In the genomic region with DNA sequence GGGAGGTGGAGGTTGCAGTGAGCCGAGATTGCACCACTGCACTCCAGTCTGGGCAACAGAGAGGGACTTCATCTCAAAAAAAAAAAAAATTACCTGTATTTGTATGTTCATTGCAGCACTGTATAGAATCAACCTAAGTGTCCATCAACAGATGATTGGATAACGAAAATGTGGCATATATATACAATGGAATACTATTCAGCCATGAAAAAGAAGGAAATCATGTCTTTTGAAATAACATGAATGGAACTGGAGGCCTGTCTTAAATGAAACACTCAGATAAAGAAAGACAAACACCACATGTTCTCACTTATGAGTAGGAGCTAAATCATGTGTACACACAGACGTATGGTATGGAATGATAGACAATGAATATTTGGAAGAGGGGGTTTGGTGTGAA, we compare ENCODE assay signal across 21 cellular contexts. TPM values are rescaled to one million over a fixed set of nuclear protein-coding genes. Genes with fewer than 3 reads are reported as not detected.
DNase-seq lines count a peak whose midpoint lies in the region; ATAC-seq, FAIRE-seq and TF ChIP-seq lines count a peak whose summit lies in the region.
"Had no signal": no experiment of that assay in that cellular context is flagged by ENCODE, and none has a peak within 500 bp of the region (broad histone marks: within the 10 kb centered on the region; RNA-seq: fewer than 3 reads in every experiment).

No MANE protein-coding gene starts in this region.

- 72% methylated on average over 3 of the region's 3 CpGs; no CpG with 5 or more reads in 1 of the 2 experiments for WGBS in H1 (ENCODE audit: extremely low coverage in 1 of 2, insufficient coverage in 1 of 2, insufficient read length in 1 of 2, insufficient replicate concordance in 2 of 2, low coverage in 1 of 2, low lambda C conversion rate in 2 of 2, missing lambda C conversion rate in 1 of 2), 2 experiments
- 67 to 93% (median 70%) methylated on average over 3 of the region's 3 CpGs for WGBS in psoas muscle, 3 donors

- H2AFZ ChIP-seq in H1 (ENCODE audit: low read length) = no peak overlapping the region

- H4K91ac ChIP-seq in H1 (replicated peaks; ENCODE audit: insufficient read length, low read length) = no peak overlapping the region

- no peak overlapping the region for H3K23ac ChIP-seq in H1 (ENCODE audit: insufficient read length)

- H3K36me3 Mint-ChIP-seq in activated naive CD4-positive, alpha-beta T cell treated with anti-CD3 and anti-CD28 coated beads, Interleukin-2, amount 50 U/mL, for 24 hours = no peaks in the 10 kb centered on the region

- H3K27me3 ChIP-seq in H1 (replicated peaks in 1 of 4; ENCODE audit: control insufficient read depth in 3 of 4, extremely low read depth in 1 of 4, insufficient read depth in 3 of 4, low read length in 3 of 4) (no peaks in the 10 kb centered on the region), psoas muscle (ENCODE audit: insufficient read depth in 3 of 3, low read length in 2 of 3) (no peaks in the 10 kb centered on the region)

- no peak overlapping the region for H2AK5ac ChIP-seq in H1 (ENCODE audit: low read depth, low read length)

- no peak for TF ChIP-seq POLR2A in H1 (IDR thresholded peaks at IDR 0.05; ENCODE audit: control extremely low read depth in 1 of 2, low read depth in 2 of 2, low read length in 2 of 2)

- no peak overlapping the region for H2BK120ac ChIP-seq in H1 (replicated peaks; ENCODE audit: low read depth, low read length)

- intact Hi-C loops in psoas muscle (cut with DNase I) = loop anchor here in 1 of 2 donors (5.0 kb wide), 1 partner anchor 34 kb away; no protein-coding TSS in a partner anchor

- no peaks in the 10 kb centered on the region for H3K79me1 ChIP-seq in H1 (ENCODE audit: low read depth, low read length)

- POLR2A ChIA-PET in H1 (lab: Charles Lee; ENCODE audit: partially characterized antibody) (interaction anchor here (1.2 kb wide), 1 partner anchor 59 kb away, joined by 3 read pairs; no protein-coding TSS in a partner anchor), HEK293T (lab: Yijun Ruan, JAX) (interaction anchor here (1.0 kb wide), 1 partner anchor 12 kb away, joined by 3 read pairs; no protein-coding TSS in a partner anchor)

- no peak overlapping the region for H3K4me3 Mint-ChIP-seq in activated naive CD4-positive, alpha-beta T cell treated with anti-CD3 and anti-CD28 coated beads, Interleukin-2, amount 50 U/mL, for 24 hours
- H3K4me3 Mint-ChIP-seq: H9 had no signal

- TF ChIP-seq CTCF in H1 (IDR thresholded peaks at IDR 0.05; ENCODE audit: control extremely low read depth in 1 of 3, insufficient read depth in 1 of 3, low read depth in 1 of 3, low read length in 3 of 3) (no peak), psoas muscle (IDR thresholded peaks at IDR 0.05) (no peak)

- H3K4me2 ChIP-seq in H1 (ENCODE audit: insufficient read depth in 1 of 2, low read depth in 2 of 2, low read length in 2 of 2) = no peak overlapping the region

- H3K56ac ChIP-seq in H1 (replicated peaks; ENCODE audit: insufficient read length, low read depth, low read length) = no peak overlapping the region

- H3K36me3 ChIP-seq in H1 (ENCODE audit: control insufficient read depth in 2 of 4, insufficient read depth in 4 of 4, low read length in 3 of 4) = no peaks in the 10 kb centered on the region; a peak in 1 of 8 replicates
- H3K36me3 ChIP-seq in psoas muscle (ENCODE audit: insufficient read depth in 1 of 2, low read depth in 1 of 2) = no peaks in the 10 kb centered on the region

- H3K4ac ChIP-seq in H1 (replicated peaks; ENCODE audit: insufficient read length, low read depth, low read length) = no peak overlapping the region

- H3K4me1 Mint-ChIP-seq in activated naive CD4-positive, alpha-beta T cell treated with anti-CD3 and anti-CD28 coated beads, Interleukin-2, amount 50 U/mL, for 24 hours = peaks cover 26% of the 10 kb centered on the region

- no peak overlapping the region for H3K9ac ChIP-seq in H1 (replicated peaks in 1 of 4; ENCODE audit: extremely low read depth in 1 of 4, low read depth in 3 of 4, low read length in 3 of 4)

- no peaks in the 10 kb centered on the region for H3K79me2 ChIP-seq in H1 (ENCODE audit: control insufficient read depth in 1 of 2, insufficient read depth in 2 of 2, low read length in 2 of 2)

- no peaks in the 10 kb centered on the region for H3K9me3 Mint-ChIP-seq in activated naive CD4-positive, alpha-beta T cell treated with anti-CD3 and anti-CD28 coated beads, Interleukin-2, amount 50 U/mL, for 24 hours
- H3K9me3 Mint-ChIP-seq: H9 had no signal

- H3K4me3 ChIP-seq in H1 (ENCODE audit: extremely low read depth in 1 of 4, insufficient read depth in 2 of 4, low read depth in 3 of 4, low read length in 4 of 4) = no peak overlapping the region
- no peak overlapping the region for H3K4me3 ChIP-seq in psoas muscle
- H3K4me3 ChIP-seq: GM12878 had no signal

- H4K5ac ChIP-seq in H1 (ENCODE audit: insufficient read length, low read depth, low read length) = no peak overlapping the region

- CTCF ChIA-PET in H1 (lab: Charles Lee; ENCODE audit: partially characterized antibody) (interaction anchor here (0.7 to 1.6 kb wide), 4 partner anchors 19 to 118 kb away, joined by 3 to 4 read pairs (median 4); no protein-coding TSS in a partner anchor), HEK293T (lab: Yijun Ruan, JAX) (interaction anchor here (0.9 kb wide), 1 partner anchor 198 kb away, joined by 5 read pairs; no protein-coding TSS in a partner anchor)

- no peak for TF ChIP-seq RAD21 in H1 (IDR thresholded peaks at IDR 0.05 in 1 of 2, conservative IDR thresholded peaks at IDR 0.05 in 1 of 2; ENCODE audit: low read depth in 2 of 2, low read length in 2 of 2)

- H2BK12ac ChIP-seq in H1 (ENCODE audit: low read depth, low read length) = no peak overlapping the region

- no peak overlapping the region for H3K14ac ChIP-seq in H1 (ENCODE audit: insufficient read length)

- no peak for FAIRE-seq in H1 (lab: Jason Lieb, UNC)
- FAIRE-seq: GM12878 had no signal

- H2BK5ac ChIP-seq in H1 (ENCODE audit: low read depth, low read length) = no peak overlapping the region

- no peak for ATAC-seq in psoas muscle
- ATAC-seq: GM12878 had no signal

- H3K27ac Mint-ChIP-seq in activated naive CD4-positive, alpha-beta T cell treated with anti-CD3 and anti-CD28 coated beads, Interleukin-2, amount 50 U/mL, for 24 hours = peak overlapping the region; percentile 2
- H3K27ac Mint-ChIP-seq: H9 had no signal

- no peak for TF ChIP-seq EP300 in H1 (IDR thresholded peaks at IDR 0.05; ENCODE audit: borderline replicate concordance in 1 of 2, low read depth in 2 of 2, low read length in 2 of 2)

- no peak overlapping the region for H2BK20ac ChIP-seq in H1 (ENCODE audit: low read length)

- no peaks in the 10 kb centered on the region for H3K27me3 Mint-ChIP-seq in activated naive CD4-positive, alpha-beta T cell treated with anti-CD3 and anti-CD28 coated beads, Interleukin-2, amount 50 U/mL, for 24 hours

- H3K4me1 ChIP-seq in H1 (replicated peaks in 1 of 4; ENCODE audit: control insufficient read depth in 3 of 4, insufficient read depth in 4 of 4, low read length in 3 of 4) = no peaks in the 10 kb centered on the region
- H3K4me1 ChIP-seq in psoas muscle = peaks cover 61% of the 10 kb centered on the region

- DNase-seq in activated naive CD4-positive, alpha-beta T cell (lab: John Stamatoyannopoulos, UW) = no peak
- no peak for DNase-seq in H1 (ENCODE audit: low read depth in 1 of 2, low spot score in 2 of 2)
- no peak for DNase-seq in psoas muscle
- DNase-seq in medulla oblongata (ENCODE audit: extremely low spot score) = no peak
- DNase-seq in HEK293T (ENCODE audit: extremely low spot score) = no peak
- DNase-seq in activated CD4-positive, alpha-beta T cell treated with anti-CD3 and anti-CD28 coated beads, Interleukin-2, amount 50 U/mL, for 48 hours = no peak
- DNase-seq in SKM-1 (lab: John Stamatoyannopoulos, UW; ENCODE audit: unreplicated experiment) = no peak
- DNase-seq: C1 segment of cervical spinal cord; DND-41; GDM1; H9; KBM-7; NCI-H1436; NCI-H2029; NCI-H446; NK-92 treated with Interleukin-12 subunit alpha and Interleukin-12 subunit beta, amount 100 ng/mL, for 24 hours; OCI-M1; SHP77 treated with DMSO at 0.1 percent for 48 hours had no signal

- no peak overlapping the region for H4K8ac ChIP-seq in H1 (ENCODE audit: extremely low read depth, insufficient read depth, low read length)

- no peaks in the 10 kb centered on the region for H3K9me3 ChIP-seq in H1 (ENCODE audit: insufficient read depth in 2 of 2, low read depth in 1 of 2, low read length in 1 of 2)
- H3K9me3 ChIP-seq in psoas muscle = no peaks in the 10 kb centered on the region

- no peak overlapping the region for H2BK15ac ChIP-seq in H1 (ENCODE audit: low read length)

- H3K27ac ChIP-seq in H1 (ENCODE audit: low read depth, low read length) (no peak overlapping the region), psoas muscle (peak overlapping the region; percentile 94)
- H3K27ac ChIP-seq: 22Rv1 had no signal

- H3K23me2 ChIP-seq in H1 (ENCODE audit: low read depth, low read length) = no peaks in the 10 kb centered on the region

- no peaks in the 10 kb centered on the region for H4K20me1 ChIP-seq in H1 (replicated peaks in 1 of 2; ENCODE audit: control insufficient read depth in 1 of 2, insufficient read depth in 2 of 2, low read length in 2 of 2)

- H3K18ac ChIP-seq in H1 (ENCODE audit: extremely low read depth, low read length) = no peak overlapping the region

TF ChIP-seq in H1, 55 proteins besides CTCF, POLR2A, EP300 and RAD21:
- TF ChIP-seq KDM1A (IDR thresholded peaks at IDR 0.05; ENCODE audit: borderline replicate concordance, low read length) (0 out of 2 replicates have a peak, but pooled peaks have one; percentile 30), EZH2 (IDR thresholded peaks at IDR 0.05; ENCODE audit: low read depth, low read length, severe bottlenecking) (no peak)

TF ChIP-seq in HEK293T, 16 proteins besides CTCF, POLR2A, EP300 and RAD21:
- TF ChIP-seq ZNF384 (IDR thresholded peaks at IDR 0.05) (no peak), FOXK2 (IDR thresholded peaks at IDR 0.05) (no peak), CTBP1 (IDR thresholded peaks at IDR 0.05; ENCODE audit: borderline replicate concordance) (no peak)

RNA-seq across cellular contexts. Expression of a gene that starts 59.4 kb away (rescaled TPM):
- 22.5 TPM in 2 replicates for total RNA-seq in H1 (2021; fragmentation: NEBNext Ultra II Directional; extraction: Animal tissue kit (Norgen Biotek cat#: 25700))
- polyA plus RNA-seq in H1 (2011; rRNA removed) = 14.3 and 15.6 TPM in 2 replicates
- polyA plus RNA-seq in H1 (2011; cell fraction: cytosol; rRNA removed) = 12.6 TPM
- polyA plus RNA-seq in H1 (2011; cell fraction: nucleus; rRNA removed) = 26.9 TPM
- polyA plus RNA-seq in H1 (2012, experiment 1 of 2) = 8.7 to 13.9 TPM (median 10.7 TPM) in 4 replicates
- 1.2 TPM for polyA plus RNA-seq in H1 (2012, experiment 2 of 2)
- 10.5 TPM for polyA plus RNA-seq in H1 (2013, experiment 1 of 2)
- polyA plus RNA-seq in H1 (2013, experiment 2 of 2) = 10.3 TPM
- 29.3 and 33.4 TPM in 2 replicates for polyA minus RNA-seq in H1 (2011; rRNA and poly(A)+ RNA removed)
- polyA minus RNA-seq in H1 (2011; cell fraction: cytosol; rRNA and poly(A)+ RNA removed) = 15.7 TPM
- 41.5 TPM for polyA minus RNA-seq in H1 (2011; cell fraction: nucleus; rRNA and poly(A)+ RNA removed)
- 10 to 100 TPM; 63.9 to 92.6 (median 70.3) TPM for total RNA-seq in psoas muscle
- polyA plus RNA-seq in psoas muscle = 10 to 100 TPM; 17.1 to 52.6 (median 21.0) TPM
